11 cellular contexts compared by ENCODE assay signal in genomic region chr1:10968411-10968826, GRCh38. TPM values are rescaled to one million over a fixed set of nuclear protein-coding genes. Genes with fewer than 3 reads are reported as not detected.
DNase-seq lines count a peak whose midpoint lies in the region; ATAC-seq and TF ChIP-seq lines count a peak whose summit lies in the region.
"Had no signal": no experiment of that assay in that cellular context is flagged by ENCODE, and none has a peak within 500 bp of the region (broad histone marks: within the 10 kb centered on the region; RNA-seq: fewer than 3 reads in every experiment).

No MANE protein-coding gene starts in this region.

- H3K4me1 ChIP-seq in MM.1S (ENCODE audit: low read length) (peaks cover 17% of the 10 kb centered on the region), OCI-LY3 (ENCODE audit: low read length) (peaks cover 46% of the 10 kb centered on the region), thoracic aorta (ENCODE audit: control insufficient read depth in 1 of 2, low read depth in 2 of 2) (peaks cover 4 to 6% of the 10 kb centered on the region in 2 donors)

- H3K9me3 ChIP-seq in MM.1S (replicated peaks; ENCODE audit: insufficient read depth, low read length) (no peaks in the 10 kb centered on the region), OCI-LY3 (ENCODE audit: insufficient read depth, low read length) (no peaks in the 10 kb centered on the region), thoracic aorta (no peaks in the 10 kb centered on the region)

- DNase-seq in MM.1S (peak; percentile 38), fibroblast of villous mesenchyme (ENCODE audit: low read depth) (peak; percentile 25), thoracic aorta (ENCODE audit: low spot score) (no peak), NCI-H524 treated with DMSO at 0.1 percent for 48 hours (lab: John Stamatoyannopoulos, UW) (no peak), mucosa of gallbladder (ENCODE audit: low spot score) (no peak), posterior vena cava (ENCODE audit: low spot score) (no peak)
- DNase-seq: activated effector memory CD4-positive, alpha-beta T cell treated with Interleukin-2 at 50 U/mL for 16 hours; nephron progenitor cell had no signal

- H3K9me2 ChIP-seq in MM.1S (replicated peaks; ENCODE audit: insufficient read depth, low read length) = no peaks in the 10 kb centered on the region

- H3K9ac ChIP-seq in MM.1S (ENCODE audit: low read length) (no peak overlapping the region), OCI-LY3 (ENCODE audit: low read length) (no peak overlapping the region)

- H3K36me3 ChIP-seq in MM.1S (replicated peaks; ENCODE audit: insufficient read depth, low read length) (no peaks in the 10 kb centered on the region), OCI-LY3 (replicated peaks; ENCODE audit: low read depth, low read length) (no peaks in the 10 kb centered on the region), thoracic aorta (no peaks in the 10 kb centered on the region)

- H3K4me2 ChIP-seq in MM.1S (ENCODE audit: low read depth, low read length) (peak overlapping the region; percentile 60), OCI-LY3 (ENCODE audit: low read length) (peak overlapping the region; percentile 99)

- intact Hi-C loops in posterior vena cava (cut with DNase I) = no loop called here

- no peak for ATAC-seq in thoracic aorta (ENCODE audit: insufficient number of reproducible peaks, low FRiP score, low read depth)
- no peak for ATAC-seq in HG03354 (IDR thresholded peaks at IDR 0.05; ENCODE audit: poor library complexity, severe bottlenecking, unreplicated experiment)

- H3K27ac ChIP-seq in MM.1S (ENCODE audit: low read length) (no peak overlapping the region), OCI-LY3 (ENCODE audit: low read length) (no peak overlapping the region), thoracic aorta (no peak overlapping the region)
- H3K27ac ChIP-seq: SK-N-MC had no signal

- H3K27me3 ChIP-seq in MM.1S (replicated peaks; ENCODE audit: insufficient read depth, low read length) = peaks cover 2% of the 10 kb centered on the region; the same call in 1 of the 2 replicates
- peaks cover 20% of the 10 kb centered on the region for H3K27me3 ChIP-seq in OCI-LY3 (ENCODE audit: low read depth, low read length)
- no peaks in the 10 kb centered on the region for H3K27me3 ChIP-seq in thoracic aorta (replicated peaks; ENCODE audit: insufficient read depth)

- H3F3A ChIP-seq in MM.1S (ENCODE audit: insufficient read depth, low read length) = no peaks in the 10 kb centered on the region

- H3K4me3 ChIP-seq in MM.1S (ENCODE audit: low read length) (peak overlapping the region; percentile 45), OCI-LY3 (ENCODE audit: low read length) (peak overlapping the region; percentile 72), fibroblast of villous mesenchyme (ENCODE audit: low read depth, low read length) (peak overlapping the region; percentile 36), thoracic aorta (peak overlapping the region; percentile 20)
- H3K4me3 ChIP-seq: SK-N-MC had no signal

- H4K20me1 ChIP-seq in MM.1S (ENCODE audit: insufficient read depth, low read length) (no peaks in the 10 kb centered on the region), OCI-LY3 (ENCODE audit: insufficient read depth, low read length) (no peaks in the 10 kb centered on the region)

- H2AFZ ChIP-seq in MM.1S (ENCODE audit: low read length) (peak overlapping the region; percentile 33; the same call in 1 of the 2 replicates), OCI-LY3 (ENCODE audit: low read depth, low read length) (no peak overlapping the region)

- H3K79me2 ChIP-seq in MM.1S (ENCODE audit: low read length) = no peaks in the 10 kb centered on the region
- H3K79me2 ChIP-seq in OCI-LY3 (ENCODE audit: low read length) = no peaks in the 10 kb centered on the region

- TF ChIP-seq CTCF in MM.1S (IDR thresholded peaks at IDR 0.05; ENCODE audit: low read length) (no peak), OCI-LY3 (IDR thresholded peaks at IDR 0.05; ENCODE audit: low read depth, low read length) (no peak), fibroblast of villous mesenchyme (IDR thresholded peaks at IDR 0.05; ENCODE audit: insufficient read depth, low read depth, low read length) (no peak), thoracic aorta (IDR thresholded peaks at IDR 0.05) (no peak)

RNA-seq across cellular contexts. Expression of gene TARDBP, which starts 44.0 kb away (rescaled TPM):
- total RNA-seq in fibroblast of villous mesenchyme (92.8 and 108 TPM in 2 replicates), thoracic aorta (100 to 1,000 TPM in 1 of 2 donors, 10 to 100 TPM in 1; 57.3 to 229 TPM), mucosa of gallbladder (143 TPM), posterior vena cava (100 to 1,000 TPM; 124 to 130 TPM)

Comparison
In these comparisons a context has a peak if more than half of its experiments do, and no peak if none do; other contexts are left out.
1. DNase-seq: peak in MM.1S (single experiment) and fibroblast of villous mesenchyme (single experiment); none in thoracic aorta (single experiment), NCI-H524 treated with DMSO at 0.1 percent for 48 hours (single experiment), mucosa of gallbladder (single experiment) and posterior vena cava (single experiment).
2. H3K4me3 ChIP-seq: peak in every context shown above with its lines; median percentile 72 in OCI-LY3; 45 in MM.1S; 36 in fibroblast of villous mesenchyme; 20 in thoracic aorta.